ENCODE assay signal across 8 cellular contexts in the genomic region with DNA sequence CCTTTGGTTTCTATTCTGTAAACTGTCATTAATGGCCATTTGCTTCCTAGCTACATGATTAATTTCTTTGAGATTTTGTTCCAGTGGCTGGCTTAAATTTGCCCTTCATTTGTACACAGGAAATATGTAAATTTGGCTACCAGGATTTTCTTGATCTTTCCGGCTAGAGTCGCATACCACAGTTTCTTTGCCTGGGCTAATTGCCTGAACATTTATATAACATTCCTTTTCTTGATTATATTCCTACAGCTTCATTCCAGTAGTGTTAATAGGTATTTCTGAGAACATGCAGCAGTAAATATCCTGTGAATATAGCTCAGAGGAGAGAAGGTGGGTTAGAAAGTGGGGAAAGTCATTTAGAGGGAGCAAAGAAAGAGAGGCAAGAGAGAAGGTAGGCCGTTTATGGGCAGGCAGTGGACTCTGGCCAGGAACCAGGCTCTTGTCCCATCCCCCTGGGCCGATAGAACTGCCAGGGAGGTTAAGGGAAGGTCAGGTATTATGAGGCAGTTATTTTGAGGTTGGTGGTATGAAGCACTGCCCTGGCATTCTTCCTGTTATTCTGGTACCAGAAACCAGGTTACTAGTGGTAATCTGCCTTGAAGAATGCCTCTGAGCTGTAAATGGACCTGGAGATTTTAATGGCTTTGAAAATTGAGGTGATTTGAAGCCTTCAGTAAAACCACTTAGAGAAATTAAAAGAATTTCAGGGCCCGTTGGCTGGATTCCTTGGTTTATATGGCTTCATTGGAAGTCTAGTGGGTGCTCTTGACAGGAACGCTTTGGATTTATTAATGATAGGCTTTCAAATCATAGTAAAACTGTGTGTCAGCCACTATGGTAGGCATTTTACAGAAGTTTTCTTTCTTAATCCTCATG. TPM values are rescaled to one million over a fixed set of nuclear protein-coding genes. Genes with fewer than 3 reads are reported as not detected.
A peak's percentile ranks its signal among the peaks of the same experiment; 100 is the strongest.
DNase-seq lines count a peak whose midpoint lies in the region; ATAC-seq, FAIRE-seq and TF ChIP-seq lines count a peak whose summit lies in the region.

No MANE protein-coding gene starts in this region.

- POLR2A ChIA-PET in CD4-positive, alpha-beta memory T cell (lab: Charles Lee; ENCODE audit: partially characterized antibody) = interaction anchor here (0.9 to 2.1 kb wide), 6 partner anchors 9 to 247 kb away, joined by 3 to 9 read pairs (median 6); a partner anchor contains a TSS

- H3K27ac ChIP-seq in CD4-positive, alpha-beta memory T cell (ENCODE audit: low read depth, low read length) = peak overlapping the region; percentile 47
- peak overlapping the region; percentile 46 to 93 (median 62) for H3K27ac ChIP-seq in right lobe of liver
- peak overlapping the region; percentile 67 for H3K27ac ChIP-seq in upper lobe of right lung

- 17% methylated on average over 6 of the region's 6 CpGs for WGBS in right lobe of liver (ENCODE audit: insufficient coverage, low coverage, low lambda C conversion rate, missing lambda C conversion rate)

- H3K27ac Mint-ChIP-seq in CD4-positive, alpha-beta memory T cell = peak overlapping the region; percentile 75 to 98 (median 84)

- no peak for FAIRE-seq in bronchial epithelial cell (lab: Jason Lieb, UNC)
- FAIRE-seq in D721Med (lab: Jason Lieb, UNC) = no peak

- H3K27me3 Mint-ChIP-seq in CD4-positive, alpha-beta memory T cell = no peaks in the 10 kb centered on the region

- no peak for TF ChIP-seq POLR2A in right lobe of liver (IDR thresholded peaks at IDR 0.05)

- H3K36me3 Mint-ChIP-seq in CD4-positive, alpha-beta memory T cell = peaks cover 7 to 51% of the 10 kb centered on the region in 2 donors

- peaks cover 0 to 2% (median 0%) of the 10 kb centered on the region in 8 donors for H3K9me3 Mint-ChIP-seq in CD4-positive, alpha-beta memory T cell

- CTCF ChIA-PET in CD4-positive, alpha-beta memory T cell (lab: Charles Lee; ENCODE audit: partially characterized antibody) = interaction anchor here (0.7 to 1.6 kb wide), 5 partner anchors 10 to 796 kb away, joined by 3 to 6 read pairs (median 3); a partner anchor contains a TSS

- peak overlapping the region; percentile 2 to 13 for H3K4me3 ChIP-seq in CD4-positive, alpha-beta memory T cell (ENCODE audit: low read length in 2 of 2)
- H3K4me3 ChIP-seq in MG63 (no peak overlapping the region), bronchial epithelial cell (ENCODE audit: low read depth, low read length) (no peak overlapping the region), right lobe of liver (peak overlapping the region in 2 of 3 donors; percentile 26 to 92), upper lobe of right lung (peak overlapping the region; percentile 87)

- H3K9me3 ChIP-seq in CD4-positive, alpha-beta memory T cell (ENCODE audit: control insufficient read depth in 1 of 2, low read length in 2 of 2) = no peaks in the 10 kb centered on the region
- H3K9me3 ChIP-seq in MG63 = no peaks in the 10 kb centered on the region
- no peaks in the 10 kb centered on the region for H3K9me3 ChIP-seq in right lobe of liver
- no peaks in the 10 kb centered on the region for H3K9me3 ChIP-seq in upper lobe of right lung

- ATAC-seq in right lobe of liver = peak; percentile 74 to 85 (median 76)
- ATAC-seq in upper lobe of right lung = peak; percentile 63

- no peaks in the 10 kb centered on the region for H3K27me3 ChIP-seq in CD4-positive, alpha-beta memory T cell (ENCODE audit: insufficient read depth, low read length)
- H3K27me3 ChIP-seq in MG63 (no peaks in the 10 kb centered on the region), bronchial epithelial cell (ENCODE audit: control insufficient read depth, insufficient read depth, low read length) (no peaks in the 10 kb centered on the region), right lobe of liver (no peaks in the 10 kb centered on the region), upper lobe of right lung (no peaks in the 10 kb centered on the region)

- no peak for DNase-seq in CD4-positive, alpha-beta memory T cell
- DNase-seq in MG63 = peak; percentile 72
- DNase-seq in bronchial epithelial cell (ENCODE audit: low read depth) = peak; percentile 55
- peak; percentile 72 to 84 (median 83) for DNase-seq in right lobe of liver
- DNase-seq in upper lobe of right lung = no peak
- DNase-seq in activated CD4-positive, alpha-beta T cell treated with anti-CD3 and anti-CD28 coated beads for 48 hours = no peak
- DNase-seq in D721Med (ENCODE audit: insufficient read length, low spot score) = no peak
- no peak for DNase-seq in COR-L47 (lab: John Stamatoyannopoulos, UW)

- peaks cover 81% of the 10 kb centered on the region for H3K4me1 ChIP-seq in CD4-positive, alpha-beta memory T cell (ENCODE audit: insufficient read depth, low read length)
- peaks cover 0 to 67% (median 28%) of the 10 kb centered on the region in 4 donors for H3K4me1 ChIP-seq in right lobe of liver
- peaks cover 71% of the 10 kb centered on the region for H3K4me1 ChIP-seq in upper lobe of right lung

- H3K4me1 Mint-ChIP-seq in CD4-positive, alpha-beta memory T cell = peaks cover 50 to 80% (median 65%) of the 10 kb centered on the region in 4 donors

- TF ChIP-seq CTCF in bronchial epithelial cell (IDR thresholded peaks at IDR 0.05; ENCODE audit: insufficient read depth, low read length, severe bottlenecking) (no peak), right lobe of liver (IDR thresholded peaks at IDR 0.05) (no peak), upper lobe of right lung (IDR thresholded peaks at IDR 0.05) (no peak), D721Med (IDR thresholded peaks at IDR 0.05; ENCODE audit: insufficient read depth, missing control alignments) (no peak)

- intact Hi-C loops in CD4-positive, alpha-beta memory T cell (cut with micrococcal nuclease) = no loop called here
- intact Hi-C loops in right lobe of liver (cut with DNase I) = no loop called here
- intact Hi-C loops in upper lobe of right lung (cut with DNase I) = no loop called here

- H3K36me3 ChIP-seq in CD4-positive, alpha-beta memory T cell (ENCODE audit: insufficient read depth, low read length) = no peaks in the 10 kb centered on the region
- H3K36me3 ChIP-seq in MG63 (peaks cover 51% of the 10 kb centered on the region), bronchial epithelial cell (ENCODE audit: control insufficient read depth, insufficient read depth, low read length) (peaks cover 2% of the 10 kb centered on the region), right lobe of liver (no peaks in the 10 kb centered on the region), upper lobe of right lung (peaks cover 10% of the 10 kb centered on the region)

- H3K4me3 Mint-ChIP-seq in CD4-positive, alpha-beta memory T cell = peak overlapping the region; percentile 74 to 94 (median 90)

RNA-seq across cellular contexts. Expression of a gene that starts 4.4 kb away (rescaled TPM):
- total RNA-seq in CD4-positive, alpha-beta memory T cell = 100 to 1,000 TPM; 244 to 249 TPM
- 100 to 1,000 TPM; 101 to 146 TPM for polyA plus RNA-seq in CD4-positive, alpha-beta memory T cell
- 64.1 and 102 TPM in 2 replicates for total RNA-seq in MG63 (2014; rRNA removed; shearing (Covaris generic); ENCODE audit: low replicate concordance)
- total RNA-seq in bronchial epithelial cell (138 and 157 TPM in 2 replicates), right lobe of liver (100 to 1,000 TPM in 2 of 6 experiments, 10 to 100 TPM in 4; 70.8 to 111 (median 90.2) TPM), upper lobe of right lung (190 TPM)

RNA-seq across cellular contexts. Expression of a gene that starts 9.6 kb away (rescaled TPM):
- 10 to 100 TPM; 19.7 to 21.6 TPM for total RNA-seq in CD4-positive, alpha-beta memory T cell
- 10 to 100 TPM; 35.2 to 55.1 TPM for polyA plus RNA-seq in CD4-positive, alpha-beta memory T cell
- 17.1 and 27.0 TPM in 2 replicates for total RNA-seq in MG63 (2014; rRNA removed; shearing (Covaris generic); ENCODE audit: low replicate concordance)
- total RNA-seq in bronchial epithelial cell = 32.9 and 38.9 TPM in 2 replicates
- total RNA-seq in right lobe of liver = 10 to 100 TPM; 21.6 to 37.9 (median 31.0) TPM
- 19.6 TPM for total RNA-seq in upper lobe of right lung

RNA-seq across cellular contexts. Expression of a gene that starts 42.6 kb away (rescaled TPM):
- 100 to 1,000 TPM in 1 of 2 experiments, 10 to 100 TPM in 1; 97.5 to 108 TPM for total RNA-seq in CD4-positive, alpha-beta memory T cell
- polyA plus RNA-seq in CD4-positive, alpha-beta memory T cell = 100 to 1,000 TPM; 348 to 351 TPM
- 472 and 685 TPM in 2 replicates for total RNA-seq in MG63 (2014; rRNA removed; shearing (Covaris generic); ENCODE audit: low replicate concordance)
- total RNA-seq in bronchial epithelial cell (268 and 325 TPM in 2 replicates), right lobe of liver (100 to 1,000 TPM in 5 of 6 experiments, 10 to 100 TPM in 1; 85.0 to 189 (median 164) TPM), upper lobe of right lung (242 TPM)

RNA-seq across cellular contexts. Expression of a gene that starts 42.7 kb away (rescaled TPM):
- 10 to 100 TPM; 70.4 to 70.7 TPM for total RNA-seq in CD4-positive, alpha-beta memory T cell
- 10 to 100 TPM; 89.4 to 91.6 TPM for polyA plus RNA-seq in CD4-positive, alpha-beta memory T cell
- total RNA-seq in MG63 (2014; rRNA removed; shearing (Covaris generic); ENCODE audit: low replicate concordance) = 38.0 and 66.2 TPM in 2 replicates
- total RNA-seq in bronchial epithelial cell (26.3 and 33.2 TPM in 2 replicates), right lobe of liver (10 to 100 TPM; 14.2 to 29.2 (median 23.0) TPM), upper lobe of right lung (41.1 TPM)

Comparison
In these comparisons a context has a peak if more than half of its experiments do, and no peak if none do; other contexts are left out.
1. DNase-seq: peak in MG63 (single experiment), bronchial epithelial cell (single experiment) and right lobe of liver (3 of 3); none in CD4-positive, alpha-beta memory T cell (0 of 5), upper lobe of right lung (single experiment), activated CD4-positive, alpha-beta T cell treated with anti-CD3 and anti-CD28 coated beads for 48 hours (single experiment), D721Med (single experiment) and COR-L47 (single experiment).
2. H3K4me3 ChIP-seq: peak in CD4-positive, alpha-beta memory T cell (2 of 2), right lobe of liver (2 of 3) and upper lobe of right lung (single experiment); none in MG63 (single experiment) and bronchial epithelial cell (single experiment).
3. Peak in every context shown above with its lines, with median percentiles within 50 percentile points of each other: H3K27ac ChIP-seq.